Comparison of ENCODE assay signal across 13 cellular contexts in the genomic region with DNA sequence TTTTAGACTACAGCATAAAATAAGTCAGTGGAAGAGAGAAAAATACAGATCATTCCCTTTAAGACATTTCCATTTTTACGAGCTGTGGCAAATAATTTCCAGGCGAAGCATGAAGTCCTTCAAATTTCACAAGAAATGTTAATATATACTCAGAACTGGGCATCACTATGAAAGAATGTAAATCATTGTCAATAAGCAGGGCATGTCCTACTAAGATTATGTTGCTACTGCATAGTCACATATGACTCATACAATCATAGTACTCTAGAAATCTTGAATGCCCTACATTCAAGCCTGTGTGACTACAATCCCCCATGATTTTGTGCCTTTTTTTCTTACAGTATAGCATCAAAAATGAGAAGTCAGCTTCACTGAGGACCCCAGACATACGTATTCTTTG.
DNase-seq lines count a peak whose midpoint lies in the region; ATAC-seq and TF ChIP-seq lines count a peak whose summit lies in the region.
"Had no signal": no experiment of that assay in that cellular context is flagged by ENCODE, and none has a peak within 500 bp of the region (broad histone marks: within the 10 kb centered on the region; RNA-seq: fewer than 3 reads in every experiment).

No MANE protein-coding gene starts in this region.

- no peaks in the 10 kb centered on the region for H3K4me1 Mint-ChIP-seq in activated naive CD8-positive, alpha-beta T cell treated with anti-CD3 and anti-CD28 coated beads, Interleukin-2, amount 50 U/mL, for 24 hours
- H3K4me1 Mint-ChIP-seq: H9, neural crest cell had no signal

- TF ChIP-seq CTCF in epithelial cell of proximal tubule (conservative IDR thresholded peaks at IDR 0.05; ENCODE audit: low read depth, low read length), result no peak

- peak; percentile 49 for DNase-seq in EL
- peak; percentile 2 for DNase-seq in RPMI7951 (ENCODE audit: low read depth)
- DNase-seq in epithelial cell of proximal tubule (ENCODE audit: low read depth), result peak; percentile 31
- DNase-seq in skeletal muscle cell (ENCODE audit: low read depth), result peak; percentile 49
- DNase-seq in NCI-H748 treated with DMSO at 0.1 percent for 48 hours (lab: John Stamatoyannopoulos, UW), result no peak
- no peak for DNase-seq in NCI-H446 (lab: John Stamatoyannopoulos, UW)
- no peak for DNase-seq in activated naive CD8-positive, alpha-beta T cell treated with anti-CD3 and anti-CD28 coated beads, Interleukin-2, amount 50 U/mL, for 24 hours
- DNase-seq: caudate nucleus, H9, mesendoderm, stomach had no signal

- H3K4me3 Mint-ChIP-seq in activated naive CD8-positive, alpha-beta T cell treated with anti-CD3 and anti-CD28 coated beads, Interleukin-2, amount 50 U/mL, for 24 hours, result no peak overlapping the region
- H3K4me3 Mint-ChIP-seq: H9, neural crest cell had no signal

- ATAC-seq in activated naive CD8-positive, alpha-beta T cell treated with anti-CD3 and anti-CD28 coated beads, Interleukin-2, amount 50 U/mL, for 24 hours, result no peak
- no peak for ATAC-seq in HG03196 (IDR thresholded peaks at IDR 0.05; ENCODE audit: unreplicated experiment)

- H3K9me3 Mint-ChIP-seq in activated naive CD8-positive, alpha-beta T cell treated with anti-CD3 and anti-CD28 coated beads, Interleukin-2, amount 50 U/mL, for 24 hours, result no peaks in the 10 kb centered on the region
- H3K9me3 Mint-ChIP-seq: H9 had no signal

- H3K36me3 Mint-ChIP-seq in activated naive CD8-positive, alpha-beta T cell treated with anti-CD3 and anti-CD28 coated beads, Interleukin-2, amount 50 U/mL, for 24 hours (ENCODE audit: low read depth), result no peaks in the 10 kb centered on the region

- no peak overlapping the region for H3K27ac Mint-ChIP-seq in activated naive CD8-positive, alpha-beta T cell treated with anti-CD3 and anti-CD28 coated beads, Interleukin-2, amount 50 U/mL, for 24 hours
- H3K27ac Mint-ChIP-seq: H9 had no signal

- H3K4me3 ChIP-seq in epithelial cell of proximal tubule (ENCODE audit: low read depth, low read length), result no peak overlapping the region
- H3K4me3 ChIP-seq in skeletal muscle cell (ENCODE audit: low read depth, low read length), result no peak overlapping the region
- H3K4me3 ChIP-seq: stomach had no signal

- no peaks in the 10 kb centered on the region for H3K27me3 Mint-ChIP-seq in activated naive CD8-positive, alpha-beta T cell treated with anti-CD3 and anti-CD28 coated beads, Interleukin-2, amount 50 U/mL, for 24 hours

Comparison
In these comparisons a context has a peak if more than half of its experiments do, and no peak if none do; other contexts are left out.
1. DNase-seq: peak in EL (single experiment), RPMI7951 (single experiment), epithelial cell of proximal tubule (single experiment) and skeletal muscle cell (single experiment); none in NCI-H748 treated with DMSO at 0.1 percent for 48 hours (single experiment), NCI-H446 (0 of 2) and activated naive CD8-positive, alpha-beta T cell treated with anti-CD3 and anti-CD28 coated beads, Interleukin-2, amount 50 U/mL, for 24 hours (single experiment).